In the genomic region with DNA sequence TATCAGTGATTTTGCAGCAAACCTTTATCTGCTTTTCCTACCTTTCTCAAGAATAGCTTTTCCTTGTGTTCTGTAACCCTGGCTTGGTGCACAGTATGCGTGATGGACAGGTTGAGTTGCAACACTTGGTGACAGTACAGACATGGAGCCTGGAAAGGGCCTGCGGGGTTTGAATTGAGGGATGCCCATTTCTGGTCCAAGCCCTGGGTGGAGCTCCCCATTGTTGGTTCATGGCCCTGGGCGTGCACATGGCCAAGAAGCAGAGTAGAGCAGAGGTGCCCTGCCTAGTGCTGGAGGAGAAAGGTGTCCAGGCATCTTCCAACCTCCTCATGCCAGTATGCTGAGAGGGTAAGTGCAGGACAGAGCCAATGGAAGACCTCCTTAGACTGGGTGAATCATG, we compare ENCODE assay signal across 2 cellular contexts.
TF ChIP-seq lines count a peak whose summit lies in the region.

No MANE protein-coding gene starts in this region.

TF ChIP-seq in H1, 55 proteins besides CTCF, POLR2A, EP300 and RAD21:
- TF ChIP-seq NRF1 (IDR thresholded peaks at IDR 0.05; ENCODE audit: low read depth, low read length): no peak
- TF ChIP-seq BCL11A (IDR thresholded peaks at IDR 0.05; ENCODE audit: low read depth in 2 of 2, low read length in 2 of 2): no peak
TF ChIP-seq in H1: peak in this region for 0.

TF ChIP-seq in SK-N-SH, 30 proteins besides CTCF, POLR2A, EP300 and RAD21:
- TF ChIP-seq TEAD4 (IDR thresholded peaks at IDR 0.05; ENCODE audit: borderline replicate concordance, insufficient read depth) (no peak), RXRA (IDR thresholded peaks at IDR 0.05; ENCODE audit: borderline replicate concordance, low read depth) (no peak), RFX5 (IDR thresholded peaks at IDR 0.05; ENCODE audit: low read length) (no peak), POLR2AphosphoS5 (IDR thresholded peaks at IDR 0.05; ENCODE audit: low read depth, low read length) (no peak), GABPA (IDR thresholded peaks at IDR 0.05; ENCODE audit: low read depth) (no peak), EZH2phosphoT487 (IDR thresholded peaks at IDR 0.05; ENCODE audit: borderline replicate concordance, low read depth) (no peak), MXI1 (IDR thresholded peaks at IDR 0.05; ENCODE audit: low read depth, low read length) (no peak), TAF1 (IDR thresholded peaks at IDR 0.05; ENCODE audit: borderline replicate concordance, low read depth, low read length) (no peak), ELF1 (IDR thresholded peaks at IDR 0.05) (no peak), FOXJ3 (CRISPR knock-in tag; IDR thresholded peaks at IDR 0.05) (no peak), NFIC (IDR thresholded peaks at IDR 0.05; ENCODE audit: borderline replicate concordance) (no peak)
- TF ChIP-seq, protein P1, sequence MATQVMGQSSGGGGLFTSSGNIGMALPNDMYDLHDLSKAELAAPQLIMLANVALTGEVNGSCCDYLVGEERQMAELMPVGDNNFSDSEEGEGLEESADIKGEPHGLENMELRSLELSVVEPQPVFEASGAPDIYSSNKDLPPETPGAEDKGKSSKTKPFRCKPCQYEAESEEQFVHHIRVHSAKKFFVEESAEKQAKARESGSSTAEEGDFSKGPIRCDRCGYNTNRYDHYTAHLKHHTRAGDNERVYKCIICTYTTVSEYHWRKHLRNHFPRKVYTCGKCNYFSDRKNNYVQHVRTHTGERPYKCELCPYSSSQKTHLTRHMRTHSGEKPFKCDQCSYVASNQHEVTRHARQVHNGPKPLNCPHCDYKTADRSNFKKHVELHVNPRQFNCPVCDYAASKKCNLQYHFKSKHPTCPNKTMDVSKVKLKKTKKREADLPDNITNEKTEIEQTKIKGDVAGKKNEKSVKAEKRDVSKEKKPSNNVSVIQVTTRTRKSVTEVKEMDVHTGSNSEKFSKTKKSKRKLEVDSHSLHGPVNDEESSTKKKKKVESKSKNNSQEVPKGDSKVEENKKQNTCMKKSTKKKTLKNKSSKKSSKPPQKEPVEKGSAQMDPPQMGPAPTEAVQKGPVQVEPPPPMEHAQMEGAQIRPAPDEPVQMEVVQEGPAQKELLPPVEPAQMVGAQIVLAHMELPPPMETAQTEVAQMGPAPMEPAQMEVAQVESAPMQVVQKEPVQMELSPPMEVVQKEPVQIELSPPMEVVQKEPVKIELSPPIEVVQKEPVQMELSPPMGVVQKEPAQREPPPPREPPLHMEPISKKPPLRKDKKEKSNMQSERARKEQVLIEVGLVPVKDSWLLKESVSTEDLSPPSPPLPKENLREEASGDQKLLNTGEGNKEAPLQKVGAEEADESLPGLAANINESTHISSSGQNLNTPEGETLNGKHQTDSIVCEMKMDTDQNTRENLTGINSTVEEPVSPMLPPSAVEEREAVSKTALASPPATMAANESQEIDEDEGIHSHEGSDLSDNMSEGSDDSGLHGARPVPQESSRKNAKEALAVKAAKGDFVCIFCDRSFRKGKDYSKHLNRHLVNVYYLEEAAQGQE (IDR thresholded peaks at IDR 0.05; ENCODE audit: low read depth, low read length): no peak
- TF ChIP-seq, protein P2, sequence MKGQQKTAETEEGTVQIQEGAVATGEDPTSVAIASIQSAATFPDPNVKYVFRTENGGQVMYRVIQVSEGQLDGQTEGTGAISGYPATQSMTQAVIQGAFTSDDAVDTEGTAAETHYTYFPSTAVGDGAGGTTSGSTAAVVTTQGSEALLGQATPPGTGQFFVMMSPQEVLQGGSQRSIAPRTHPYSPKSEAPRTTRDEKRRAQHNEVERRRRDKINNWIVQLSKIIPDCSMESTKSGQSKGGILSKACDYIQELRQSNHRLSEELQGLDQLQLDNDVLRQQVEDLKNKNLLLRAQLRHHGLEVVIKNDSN (IDR thresholded peaks at IDR 0.05; ENCODE audit: borderline replicate concordance, low read depth): no peak
- TF ChIP-seq, protein P3, sequence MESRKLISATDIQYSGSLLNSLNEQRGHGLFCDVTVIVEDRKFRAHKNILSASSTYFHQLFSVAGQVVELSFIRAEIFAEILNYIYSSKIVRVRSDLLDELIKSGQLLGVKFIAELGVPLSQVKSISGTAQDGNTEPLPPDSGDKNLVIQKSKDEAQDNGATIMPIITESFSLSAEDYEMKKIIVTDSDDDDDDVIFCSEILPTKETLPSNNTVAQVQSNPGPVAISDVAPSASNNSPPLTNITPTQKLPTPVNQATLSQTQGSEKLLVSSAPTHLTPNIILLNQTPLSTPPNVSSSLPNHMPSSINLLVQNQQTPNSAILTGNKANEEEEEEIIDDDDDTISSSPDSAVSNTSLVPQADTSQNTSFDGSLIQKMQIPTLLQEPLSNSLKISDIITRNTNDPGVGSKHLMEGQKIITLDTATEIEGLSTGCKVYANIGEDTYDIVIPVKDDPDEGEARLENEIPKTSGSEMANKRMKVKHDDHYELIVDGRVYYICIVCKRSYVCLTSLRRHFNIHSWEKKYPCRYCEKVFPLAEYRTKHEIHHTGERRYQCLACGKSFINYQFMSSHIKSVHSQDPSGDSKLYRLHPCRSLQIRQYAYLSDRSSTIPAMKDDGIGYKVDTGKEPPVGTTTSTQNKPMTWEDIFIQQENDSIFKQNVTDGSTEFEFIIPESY (IDR thresholded peaks at IDR 0.05; ENCODE audit: borderline replicate concordance, low read depth): no peak
- TF ChIP-seq, protein P4, sequence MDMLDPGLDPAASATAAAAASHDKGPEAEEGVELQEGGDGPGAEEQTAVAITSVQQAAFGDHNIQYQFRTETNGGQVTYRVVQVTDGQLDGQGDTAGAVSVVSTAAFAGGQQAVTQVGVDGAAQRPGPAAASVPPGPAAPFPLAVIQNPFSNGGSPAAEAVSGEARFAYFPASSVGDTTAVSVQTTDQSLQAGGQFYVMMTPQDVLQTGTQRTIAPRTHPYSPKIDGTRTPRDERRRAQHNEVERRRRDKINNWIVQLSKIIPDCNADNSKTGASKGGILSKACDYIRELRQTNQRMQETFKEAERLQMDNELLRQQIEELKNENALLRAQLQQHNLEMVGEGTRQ (IDR thresholded peaks at IDR 0.05; ENCODE audit: borderline replicate concordance, low read depth, low read length): no peak
- TF ChIP-seq, protein P5, sequence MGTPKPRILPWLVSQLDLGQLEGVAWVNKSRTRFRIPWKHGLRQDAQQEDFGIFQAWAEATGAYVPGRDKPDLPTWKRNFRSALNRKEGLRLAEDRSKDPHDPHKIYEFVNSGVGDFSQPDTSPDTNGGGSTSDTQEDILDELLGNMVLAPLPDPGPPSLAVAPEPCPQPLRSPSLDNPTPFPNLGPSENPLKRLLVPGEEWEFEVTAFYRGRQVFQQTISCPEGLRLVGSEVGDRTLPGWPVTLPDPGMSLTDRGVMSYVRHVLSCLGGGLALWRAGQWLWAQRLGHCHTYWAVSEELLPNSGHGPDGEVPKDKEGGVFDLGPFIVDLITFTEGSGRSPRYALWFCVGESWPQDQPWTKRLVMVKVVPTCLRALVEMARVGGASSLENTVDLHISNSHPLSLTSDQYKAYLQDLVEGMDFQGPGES (IDR thresholded peaks at IDR 0.05; ENCODE audit: low read depth, low read length): no peak
- TF ChIP-seq, protein P6, sequence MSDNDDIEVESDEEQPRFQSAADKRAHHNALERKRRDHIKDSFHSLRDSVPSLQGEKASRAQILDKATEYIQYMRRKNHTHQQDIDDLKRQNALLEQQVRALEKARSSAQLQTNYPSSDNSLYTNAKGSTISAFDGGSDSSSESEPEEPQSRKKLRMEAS (IDR thresholded peaks at IDR 0.05; ENCODE audit: low read depth): no peak
TF ChIP-seq in SK-N-SH: peak in this region for 0.
